Comparison of ENCODE assay signal across 12 cellular contexts in genomic region chr19:37977992-37978391, GRCh38.
DNase-seq lines count a peak whose midpoint lies in the region; ATAC-seq, FAIRE-seq and TF ChIP-seq lines count a peak whose summit lies in the region.
"Had no signal": no experiment of that assay in that cellular context is flagged by ENCODE, and none has a peak within 500 bp of the region (broad histone marks: within the 10 kb centered on the region; RNA-seq: fewer than 3 reads in every experiment).

No MANE protein-coding gene starts in this region.

- H3K4me3 Mint-ChIP-seq in endodermal cell: no peak overlapping the region

- ATAC-seq in sciatic nerve: no peak

- no peaks in the 10 kb centered on the region for H3K27me3 ChIP-seq in endodermal cell (ENCODE audit: control insufficient read depth, insufficient read depth, low read length, poor library complexity, severe bottlenecking)

- no peaks in the 10 kb centered on the region for H3K4me1 ChIP-seq in endodermal cell (ENCODE audit: control insufficient read depth, insufficient read depth, low read length)

- no peaks in the 10 kb centered on the region for H3K4me1 Mint-ChIP-seq in endodermal cell

- H3K4me3 ChIP-seq in endodermal cell (ENCODE audit: low read length): no peak overlapping the region
- H3K4me3 ChIP-seq: skin epidermis had no signal

- peak; percentile 66 for FAIRE-seq in GM12891 (lab: Jason Lieb, UNC)
- FAIRE-seq: islet of Langerhans had no signal

- TF ChIP-seq POLR2A in GM12891 (IDR thresholded peaks at IDR 0.05; ENCODE audit: low read depth, low read length): no peak

- intact Hi-C loops in sciatic nerve (cut with DNase I): no loop called here

- DNase-seq in GM12891 (ENCODE audit: insufficient read length, low spot score) (no peak), SW480 (ENCODE audit: low spot score) (peak; percentile 74), globus pallidus (ENCODE audit: low spot score) (peak; percentile 81), sciatic nerve (ENCODE audit: low spot score) (peak; percentile 38), DMS79 (lab: John Stamatoyannopoulos, UW) (no peak), endodermal cell (no peak), T-helper 1 cell (no peak)
- no peak for DNase-seq in activated CD4-positive, alpha-beta T cell treated with anti-CD3 and anti-CD28 coated beads for 4 hours
- DNase-seq: DMS153, NCI-H446 treated with DMSO at 0.1 percent for 48 hours had no signal

- H3K36me3 Mint-ChIP-seq in endodermal cell (ENCODE audit: low read depth): peaks cover 19% of the 10 kb centered on the region

- H3K27ac Mint-ChIP-seq in endodermal cell: no peak overlapping the region

- WGBS in endodermal cell (ENCODE audit: insufficient coverage in 1 of 2, insufficient read length in 1 of 2), 2 experiments: 84 to 96% methylated on average over 6 to 7 of the region's 7 CpGs

- H3K27me3 Mint-ChIP-seq in endodermal cell (ENCODE audit: insufficient read depth): no peaks in the 10 kb centered on the region

- H3K27ac ChIP-seq in endodermal cell (ENCODE audit: low read depth, low read length): no peak overlapping the region

- H3K9me3 Mint-ChIP-seq in endodermal cell: no peaks in the 10 kb centered on the region

- no peak for TF ChIP-seq CTCF in endodermal cell (conservative IDR thresholded peaks at IDR 0.05)

- H3K36me3 ChIP-seq in endodermal cell (ENCODE audit: control insufficient read depth, insufficient read depth, low read length): no peaks in the 10 kb centered on the region

- no peaks in the 10 kb centered on the region for H3K9me3 ChIP-seq in endodermal cell (ENCODE audit: control insufficient read depth, low read length)

- no peak overlapping the region for H3K9ac ChIP-seq in endodermal cell (ENCODE audit: extremely low read depth, low read length, poor library complexity, severe bottlenecking)

TF ChIP-seq in GM12891, 5 proteins besides CTCF, POLR2A, EP300 and RAD21:
- TF ChIP-seq POU2F2 (IDR thresholded peaks at IDR 0.05; ENCODE audit: low read depth, low read length) (0 out of 2 replicates have a peak, but pooled peaks have one; percentile 13), PAX5 (IDR thresholded peaks at IDR 0.05; ENCODE audit: insufficient read depth, low read length, severe bottlenecking) (no peak), TAF1 (IDR thresholded peaks at IDR 0.05; ENCODE audit: low read depth, low read length) (no peak)

Comparison
In these comparisons a context has a peak if more than half of its experiments do, and no peak if none do; other contexts are left out.
1. DNase-seq: peak in SW480 (single experiment), globus pallidus (single experiment) and sciatic nerve (single experiment); none in GM12891 (single experiment), DMS79 (single experiment), activated CD4-positive, alpha-beta T cell treated with anti-CD3 and anti-CD28 coated beads for 4 hours (0 of 2), endodermal cell (single experiment) and T-helper 1 cell (0 of 5).